ENCODE assay signal across 8 cellular contexts in the genomic region with DNA sequence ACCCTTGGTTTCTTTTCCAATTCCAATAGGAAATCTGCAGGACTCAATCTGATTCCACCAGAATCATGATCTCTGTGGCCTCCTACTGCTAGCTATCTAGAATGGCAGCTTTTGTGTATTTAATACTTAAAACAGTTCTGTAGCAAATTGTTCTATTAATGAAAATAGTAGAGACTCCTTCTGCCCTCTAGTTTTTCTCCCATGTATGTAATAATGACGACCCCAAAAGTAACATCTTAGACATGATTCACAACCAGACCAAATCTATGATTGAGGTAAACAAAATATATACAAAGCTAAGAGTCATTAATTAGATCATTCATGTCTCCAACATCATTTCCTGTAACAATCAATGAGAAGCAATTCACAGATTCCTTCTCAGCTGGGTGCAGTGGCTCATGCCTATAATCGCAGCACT.
DNase-seq lines count a peak whose midpoint lies in the region; ATAC-seq and TF ChIP-seq lines count a peak whose summit lies in the region.

No MANE protein-coding gene starts in this region.

- ATAC-seq in HG02798 (IDR thresholded peaks at IDR 0.05; ENCODE audit: poor library complexity, unreplicated experiment) = no peak

- WGBS in spleen, 5 donors = 39 to 67% (median 52%) methylated on average over 2 of the region's 2 CpGs

- H3K4me1 ChIP-seq in spleen = peaks cover 41 to 94% (median 74%) of the 10 kb centered on the region in 6 donors

- peaks cover 0 to 20% (median 2%) of the 10 kb centered on the region in 6 donors for H3K36me3 ChIP-seq in spleen

- peak overlapping the region; percentile 10 for H3K27ac Mint-ChIP-seq in activated CD4-positive, alpha-beta memory T cell treated with anti-CD3 and anti-CD28 coated beads for 36 hours
- H3K27ac Mint-ChIP-seq in activated CD4-positive, alpha-beta memory T cell treated with anti-CD3 and anti-CD28 coated beads, Interleukin-2, amount 10 ng/mL, durations not matched to agents 7 days and 5 days = no peak overlapping the region

- CTCF ChIA-PET in activated CD4-positive, alpha-beta memory T cell treated with anti-CD3 and anti-CD28 coated beads for 36 hours (lab: Charles Lee) = interaction anchor here (0.6 to 3.5 kb wide), 26 partner anchors 10 to 444 kb away, joined by 3 to 28 read pairs (median 4); no protein-coding TSS in a partner anchor
- CTCF ChIA-PET in activated CD4-positive, alpha-beta memory T cell treated with anti-CD3 and anti-CD28 coated beads, Interleukin-2, amount 10 ng/mL, durations not matched to agents 7 days and 5 days (lab: Charles Lee) = interaction anchor here (0.8 to 5.2 kb wide), 14 partner anchors 11 to 446 kb away, joined by 3 to 48 read pairs (median 5); no protein-coding TSS in a partner anchor

- no peak for TF ChIP-seq POLR2A in spleen (IDR thresholded peaks at IDR 0.05)

- peak in 3 of 11 experiments; percentile 6 to 13 (median 8) for TF ChIP-seq CTCF in spleen (IDR thresholded peaks at IDR 0.05 in 8 of 11, conservative IDR thresholded peaks at IDR 0.05 in 3 of 11)

- H3K27me3 ChIP-seq in spleen (replicated peaks in 1 of 7) = no peaks in the 10 kb centered on the region

- H3K4me1 Mint-ChIP-seq in activated CD4-positive, alpha-beta memory T cell treated with anti-CD3 and anti-CD28 coated beads for 36 hours (ENCODE audit: low read depth) = peaks cover 72% of the 10 kb centered on the region
- peaks cover 44% of the 10 kb centered on the region for H3K4me1 Mint-ChIP-seq in activated CD4-positive, alpha-beta memory T cell treated with anti-CD3 and anti-CD28 coated beads, Interleukin-2, amount 10 ng/mL, durations not matched to agents 7 days and 5 days

- H3K4me3 ChIP-seq in spleen = no peak overlapping the region

- H3K27me3 Mint-ChIP-seq in activated CD4-positive, alpha-beta memory T cell treated with anti-CD3 and anti-CD28 coated beads for 36 hours = no peaks in the 10 kb centered on the region
- no peaks in the 10 kb centered on the region for H3K27me3 Mint-ChIP-seq in activated CD4-positive, alpha-beta memory T cell treated with anti-CD3 and anti-CD28 coated beads, Interleukin-2, amount 10 ng/mL, durations not matched to agents 7 days and 5 days

- H3K4me3 Mint-ChIP-seq in activated CD4-positive, alpha-beta memory T cell treated with anti-CD3 and anti-CD28 coated beads for 36 hours = no peak overlapping the region
- no peak overlapping the region for H3K4me3 Mint-ChIP-seq in activated CD4-positive, alpha-beta memory T cell treated with anti-CD3 and anti-CD28 coated beads, Interleukin-2, amount 10 ng/mL, durations not matched to agents 7 days and 5 days

- no peaks in the 10 kb centered on the region for H3K9me3 ChIP-seq in spleen

- POLR2A ChIA-PET in activated CD4-positive, alpha-beta memory T cell treated with anti-CD3 and anti-CD28 coated beads for 36 hours (lab: Charles Lee) = interaction anchor here (0.6 to 1.1 kb wide), 3 partner anchors 11 to 259 kb away, joined by 3 read pairs; partner anchors contain the start of gene MKLN1
- POLR2A ChIA-PET in activated CD4-positive, alpha-beta memory T cell treated with anti-CD3 and anti-CD28 coated beads, Interleukin-2, amount 10 ng/mL, durations not matched to agents 7 days and 5 days (lab: Charles Lee) = interaction anchor here (0.9 to 2.2 kb wide), 9 partner anchors 12 to 234 kb away, joined by 3 to 10 read pairs (median 5); no protein-coding TSS in a partner anchor

- no peak for DNase-seq in activated CD4-positive, alpha-beta memory T cell treated with anti-CD3 and anti-CD28 coated beads for 36 hours
- no peak for DNase-seq in activated CD4-positive, alpha-beta memory T cell treated with anti-CD3 and anti-CD28 coated beads, Interleukin-2, amount 10 ng/mL, durations not matched to agents 7 days and 5 days
- DNase-seq in RPMI7951 (ENCODE audit: low read depth) = peak; percentile 17
- peak; percentile 58 for DNase-seq in fibroblast of peridontal ligament (ENCODE audit: extremely low read depth)
- DNase-seq in spleen = no peak
- no peak for DNase-seq in NAMALWA (ENCODE audit: low spot score)
- no peak for DNase-seq in ureter (ENCODE audit: low spot score)

- H3K27ac ChIP-seq in spleen = peak overlapping the region in 6 of 8 donors; percentile 25 to 55 (median 44)

- H3K9me3 Mint-ChIP-seq in activated CD4-positive, alpha-beta memory T cell treated with anti-CD3 and anti-CD28 coated beads for 36 hours = no peaks in the 10 kb centered on the region
- no peaks in the 10 kb centered on the region for H3K9me3 Mint-ChIP-seq in activated CD4-positive, alpha-beta memory T cell treated with anti-CD3 and anti-CD28 coated beads, Interleukin-2, amount 10 ng/mL, durations not matched to agents 7 days and 5 days

- peaks cover 4% of the 10 kb centered on the region for H3K36me3 Mint-ChIP-seq in activated CD4-positive, alpha-beta memory T cell treated with anti-CD3 and anti-CD28 coated beads for 36 hours
- peaks cover 21% of the 10 kb centered on the region for H3K36me3 Mint-ChIP-seq in activated CD4-positive, alpha-beta memory T cell treated with anti-CD3 and anti-CD28 coated beads, Interleukin-2, amount 10 ng/mL, durations not matched to agents 7 days and 5 days (ENCODE audit: low read depth)

- intact Hi-C loops in activated CD4-positive, alpha-beta memory T cell treated with anti-CD3 and anti-CD28 coated beads for 36 hours (cut with micrococcal nuclease) = loop anchor here (1.0 to 2.0 kb wide), 6 partner anchors 11 to 356 kb away; no protein-coding TSS in a partner anchor
- intact Hi-C loops in spleen (cut with DNase I; ENCODE audit: low total_unique reads) = no loop called here

Comparison
In these comparisons a context has a peak if more than half of its experiments do, and no peak if none do; other contexts are left out.
1. DNase-seq: peak in RPMI7951 (single experiment) and fibroblast of peridontal ligament (single experiment); none in activated CD4-positive, alpha-beta memory T cell treated with anti-CD3 and anti-CD28 coated beads for 36 hours (single experiment), activated CD4-positive, alpha-beta memory T cell treated with anti-CD3 and anti-CD28 coated beads, Interleukin-2, amount 10 ng/mL, durations not matched to agents 7 days and 5 days (single experiment), spleen (single experiment), NAMALWA (single experiment) and ureter (single experiment).